In genomic region chr1:226738421-226738994, GRCh38 we compare ENCODE assay signal across 8 cellular contexts. TPM values are rescaled to one million over a fixed set of nuclear protein-coding genes. Genes with fewer than 3 reads are reported as not detected.
DNase-seq lines count a peak whose midpoint lies in the region; ATAC-seq lines count a peak whose summit lies in the region.

No MANE protein-coding gene starts in this region.

- H3K9me3 Mint-ChIP-seq in activated naive CD8-positive, alpha-beta T cell treated with anti-CD3 and anti-CD28 coated beads, Interleukin-2, amount 50 U/mL, for 24 hours: peaks cover 3% of the 10 kb centered on the region

- H3K4me1 Mint-ChIP-seq in activated naive CD8-positive, alpha-beta T cell treated with anti-CD3 and anti-CD28 coated beads, Interleukin-2, amount 50 U/mL, for 24 hours: peaks cover 49% of the 10 kb centered on the region

- H3K36me3 Mint-ChIP-seq in activated naive CD8-positive, alpha-beta T cell treated with anti-CD3 and anti-CD28 coated beads, Interleukin-2, amount 50 U/mL, for 24 hours (ENCODE audit: low read depth): peaks cover 15% of the 10 kb centered on the region

- H3K36me3 ChIP-seq in HAP-1 (replicated peaks): peaks cover 17% of the 10 kb centered on the region

- H3K4me3 Mint-ChIP-seq in activated naive CD8-positive, alpha-beta T cell treated with anti-CD3 and anti-CD28 coated beads, Interleukin-2, amount 50 U/mL, for 24 hours: peak overlapping the region; percentile 98

- in situ Hi-C loops in G401 (cut with HindIII; ENCODE audit: low sequenced_read_pairs): no loop called here
- in situ Hi-C loops in HAP-1 (cut with MboI; ENCODE audit: low sequenced_read_pairs): no loop called here

- DNase-seq in G401 (ENCODE audit: low spot score): peak; percentile 33
- DNase-seq in HAP-1 (ENCODE audit: low spot score in 2 of 2): peak; percentile 14 to 60
- DNase-seq in NOMO-1 treated with DMSO at 0.1 percent for 48 hours (lab: John Stamatoyannopoulos, UW; ENCODE audit: unreplicated experiment): peak; percentile 32
- peak; percentile 51 for DNase-seq in activated naive CD8-positive, alpha-beta T cell treated with anti-CD3 and anti-CD28 coated beads, Interleukin-2, amount 50 U/mL, for 24 hours
- peak; percentile 46 for DNase-seq in left cardiac atrium
- DNase-seq in posterior cingulate gyrus: peak in 7 of 10 donors; percentile 37 to 92 (median 61)
- DNase-seq in GM19238 (ENCODE audit: insufficient read length, low spot score): no peak
- DNase-seq in mucosa of gallbladder (ENCODE audit: low spot score): no peak

- H3K27me3 Mint-ChIP-seq in activated naive CD8-positive, alpha-beta T cell treated with anti-CD3 and anti-CD28 coated beads, Interleukin-2, amount 50 U/mL, for 24 hours: no peaks in the 10 kb centered on the region

- no peaks in the 10 kb centered on the region for H3K27me3 ChIP-seq in HAP-1 (ENCODE audit: low read depth)

- H3K9me3 ChIP-seq in HAP-1: no peaks in the 10 kb centered on the region

- intact Hi-C loops in left cardiac atrium (cut with DNase I) (loop anchor here (5.0 to 10.0 kb wide), 5 partner anchors 76 to 101 kb away; no protein-coding TSS in a partner anchor), posterior cingulate gyrus (cut with DNase I) (loop anchor here (2.0 to 10.0 kb wide), 3 partner anchors 36 to 86 kb away; no protein-coding TSS in a partner anchor)

- H3K4me1 ChIP-seq in HAP-1: peaks cover 10% of the 10 kb centered on the region

- peak; percentile 38 for ATAC-seq in activated naive CD8-positive, alpha-beta T cell treated with anti-CD3 and anti-CD28 coated beads, Interleukin-2, amount 50 U/mL, for 24 hours
- ATAC-seq in left cardiac atrium: peak; percentile 22 to 69

- peak overlapping the region; percentile 96 for H3K27ac Mint-ChIP-seq in activated naive CD8-positive, alpha-beta T cell treated with anti-CD3 and anti-CD28 coated beads, Interleukin-2, amount 50 U/mL, for 24 hours

- H3K4me3 ChIP-seq in HAP-1: peak overlapping the region; percentile 55

RNA-seq across cellular contexts. Expression of gene ITPKB, which starts 0.6 kb away (rescaled TPM):
- total RNA-seq in G401 (2014; rRNA removed; shearing (Covaris generic)): 11.4 and 15.2 TPM in 2 replicates
- total RNA-seq in left cardiac atrium (10 to 100 TPM; 13.8 to 18.3 TPM), mucosa of gallbladder (30.6 TPM)

Comparison
In these comparisons a context has a peak if more than half of its experiments do, and no peak if none do; other contexts are left out.
1. DNase-seq: peak in G401 (single experiment), HAP-1 (2 of 2), NOMO-1 treated with DMSO at 0.1 percent for 48 hours (single experiment), activated naive CD8-positive, alpha-beta T cell treated with anti-CD3 and anti-CD28 coated beads, Interleukin-2, amount 50 U/mL, for 24 hours (single experiment), left cardiac atrium (single experiment) and posterior cingulate gyrus (7 of 10); none in GM19238 (single experiment) and mucosa of gallbladder (single experiment).